8 cellular contexts compared by ENCODE assay signal in genomic region chr9:97510797-97511761, GRCh38. TPM values are rescaled to one million over a fixed set of nuclear protein-coding genes. Genes with fewer than 3 reads are reported as not detected.
DNase-seq lines count a peak whose midpoint lies in the region; ATAC-seq lines count a peak whose summit lies in the region.

No MANE protein-coding gene starts in this region.

- H3K4me3 Mint-ChIP-seq in stimulated activated naive CD8-positive, alpha-beta T cell treated with anti-CD3 and anti-CD28 coated beads, Interleukin-15, Interleukin-2, amounts not matched to agents 100 ng/mL and 50 ng/mL, for 24 hours, result no peak overlapping the region

- no peaks in the 10 kb centered on the region for H3K9me3 Mint-ChIP-seq in stimulated activated naive CD8-positive, alpha-beta T cell treated with anti-CD3 and anti-CD28 coated beads, Interleukin-15, Interleukin-2, amounts not matched to agents 100 ng/mL and 50 ng/mL, for 24 hours

- ATAC-seq in HG03135 (IDR thresholded peaks at IDR 0.05; ENCODE audit: unreplicated experiment) (peak; percentile 72), HG03457 (IDR thresholded peaks at IDR 0.05; ENCODE audit: unreplicated experiment) (no peak)

- peaks cover under 1% of the 10 kb centered on the region for H3K27me3 Mint-ChIP-seq in stimulated activated naive CD8-positive, alpha-beta T cell treated with anti-CD3 and anti-CD28 coated beads, Interleukin-15, Interleukin-2, amounts not matched to agents 100 ng/mL and 50 ng/mL, for 24 hours

- H3K36me3 Mint-ChIP-seq in stimulated activated naive CD8-positive, alpha-beta T cell treated with anti-CD3 and anti-CD28 coated beads, Interleukin-15, Interleukin-2, amounts not matched to agents 100 ng/mL and 50 ng/mL, for 24 hours (ENCODE audit: low read depth), result no peaks in the 10 kb centered on the region

- H3K27ac Mint-ChIP-seq in stimulated activated naive CD8-positive, alpha-beta T cell treated with anti-CD3 and anti-CD28 coated beads, Interleukin-15, Interleukin-2, amounts not matched to agents 100 ng/mL and 50 ng/mL, for 24 hours, result peak overlapping the region; percentile 28

- peak; percentile 27 for DNase-seq in stimulated activated CD4-positive, alpha-beta T cell treated with anti-CD3 and anti-CD28 coated beads, Interleukin-1b, Interleukin-23, amount 100 ng/mL, for 48 hours
- DNase-seq in stimulated activated CD4-positive, alpha-beta T cell treated with anti-CD3 and anti-CD28 coated beads, Interleukin-12 subunit alpha, Interleukin-12 subunit beta, amount 100 ng/mL, for 4 hours, result no peak
- DNase-seq in dermis blood vessel endothelial cell (peak; percentile 95), NCI-H2107 (lab: John Stamatoyannopoulos, UW) (no peak), SW480 (ENCODE audit: low spot score) (no peak)

- peaks cover 14% of the 10 kb centered on the region for H3K4me1 Mint-ChIP-seq in stimulated activated naive CD8-positive, alpha-beta T cell treated with anti-CD3 and anti-CD28 coated beads, Interleukin-15, Interleukin-2, amounts not matched to agents 100 ng/mL and 50 ng/mL, for 24 hours (ENCODE audit: low read depth)

RNA-seq across cellular contexts. Expression of gene TMOD1, which starts 9.6 kb away (rescaled TPM):
- 3.7 and 5.2 TPM in 2 replicates for total RNA-seq in dermis blood vessel endothelial cell

Comparison
In these comparisons a context has a peak if more than half of its experiments do, and no peak if none do; other contexts are left out.
1. DNase-seq: peak in stimulated activated CD4-positive, alpha-beta T cell treated with anti-CD3 and anti-CD28 coated beads, Interleukin-1b, Interleukin-23, amount 100 ng/mL, for 48 hours (single experiment) and dermis blood vessel endothelial cell (single experiment); none in stimulated activated CD4-positive, alpha-beta T cell treated with anti-CD3 and anti-CD28 coated beads, Interleukin-12 subunit alpha, Interleukin-12 subunit beta, amount 100 ng/mL, for 4 hours (single experiment), NCI-H2107 (single experiment) and SW480 (single experiment).